Comparison of ENCODE assay signal across 28 cellular contexts in genomic region chr12:131055093-131055465, GRCh38.
"Had no signal": no experiment of that assay in that cellular context is flagged by ENCODE, and none has a peak within 500 bp of the region (broad histone marks: within the 10 kb centered on the region; RNA-seq: fewer than 3 reads in every experiment).

No MANE protein-coding gene starts in this region.

- H3K9me3 ChIP-seq: ascending aorta, body of pancreas, SJCRH30, SK-N-SH had no signal

- H3K4me1 ChIP-seq: ascending aorta, body of pancreas, SJCRH30 had no signal

- H3K9ac ChIP-seq: SK-N-SH had no signal

- H3K36me3 ChIP-seq: ascending aorta, SJCRH30 had no signal

- H3K4me3 ChIP-seq: ascending aorta, body of pancreas, SJCRH30 had no signal

- DNase-seq: activated CD4-positive, alpha-beta T cell treated with anti-CD3 and anti-CD28 coated beads for 48 hours; activated CD4-positive, alpha-beta T cell treated with anti-CD3 and anti-CD28 coated beads, Interleukin-2, amount 50 U/mL, for 4 hours; activated CD4-positive, CD25-positive, alpha-beta regulatory T cell treated with anti-CD3 and anti-CD28 coated beads, Interleukin-2, amount 50 U/mL, for 72 hours; activated CD8-positive, alpha-beta memory T cell treated with anti-CD3 and anti-CD28 coated beads for 24 hours; activated naive CD4-positive, alpha-beta T cell treated with anti-CD3 and anti-CD28 coated beads, Interleukin-2, amount 50 U/mL, for 16 hours; activated naive CD8-positive, alpha-beta T cell treated with anti-CD3 and anti-CD28 coated beads, Interleukin-2, amount 50 U/mL, for 24 hours; activated T-cell treated with anti-CD3 and anti-CD28 coated beads for 4 hours; activated T-cell treated with anti-CD3 and anti-CD28 coated beads, Interleukin-2, amount 50 U/mL, for 72 hours; amniotic stem cell; body of pancreas; Karpas-422; MM.1S; NCI-H1105 treated with DMSO at 0.1 percent for 48 hours; NCI-H1436 treated with DMSO at 0.1 percent for 48 hours; NCI-H187; NCI-H2081; NCI-H510A treated with DMSO at 0.1 percent for 48 hours; NCI-H69; NK-92 treated with Interleukin-12 subunit alpha and Interleukin-12 subunit beta, amount 100 ng/mL, for 24 hours; Right ventricle myocardium superior; RPMI8226; SJCRH30; SK-N-SH; SW 1271; T-helper 9 cell had no signal

- ATAC-seq: activated naive CD8-positive, alpha-beta T cell treated with anti-CD3 and anti-CD28 coated beads, Interleukin-2, amount 50 U/mL, for 24 hours; activated T-cell treated with anti-CD3 and anti-CD28 coated beads, Interleukin-2, amount 50 U/mL, for 72 hours; body of pancreas; Panc1; WTC11 had no signal

- H3K36me3 Mint-ChIP-seq: WTC11 had no signal

- H3K27me3 ChIP-seq: ascending aorta, body of pancreas had no signal

- H3K4me2 ChIP-seq: SK-N-SH had no signal

- H3K9me3 Mint-ChIP-seq: activated naive CD8-positive, alpha-beta T cell treated with anti-CD3 and anti-CD28 coated beads, Interleukin-2, amount 50 U/mL, for 24 hours; activated T-cell treated with anti-CD3 and anti-CD28 coated beads, Interleukin-2, amount 50 U/mL, for 72 hours; WTC11 had no signal

- H3K27ac ChIP-seq: ascending aorta, body of pancreas, SJCRH30 had no signal

- H3K4me3 Mint-ChIP-seq: activated naive CD8-positive, alpha-beta T cell treated with anti-CD3 and anti-CD28 coated beads, Interleukin-2, amount 50 U/mL, for 24 hours; activated T-cell treated with anti-CD3 and anti-CD28 coated beads, Interleukin-2, amount 50 U/mL, for 72 hours; WTC11 had no signal

- H3K27ac Mint-ChIP-seq: activated naive CD8-positive, alpha-beta T cell treated with anti-CD3 and anti-CD28 coated beads, Interleukin-2, amount 50 U/mL, for 24 hours; activated T-cell treated with anti-CD3 and anti-CD28 coated beads, Interleukin-2, amount 50 U/mL, for 72 hours; WTC11 had no signal
